ENCODE assay signal across 21 cellular contexts in genomic region chrX:1531106-1531890, GRCh38. TPM values are rescaled to one million over a fixed set of nuclear protein-coding genes. Genes with fewer than 3 reads are reported as not detected.
DNase-seq lines count a peak whose midpoint lies in the region; ATAC-seq, FAIRE-seq and TF ChIP-seq lines count a peak whose summit lies in the region.
"Had no signal": no experiment of that assay in that cellular context is flagged by ENCODE, and none has a peak within 500 bp of the region (broad histone marks: within the 10 kb centered on the region; RNA-seq: fewer than 3 reads in every experiment).

No MANE protein-coding gene starts in this region.

- H3K9ac ChIP-seq in H1 (replicated peaks in 1 of 4; ENCODE audit: extremely low read depth in 1 of 4, low read depth in 3 of 4, low read length in 3 of 4), result no peak overlapping the region

- H3K79me2 ChIP-seq in OCI-LY7 (ENCODE audit: insufficient read depth, low read depth, low read length) (peaks cover 86% of the 10 kb centered on the region), H1 (ENCODE audit: control insufficient read depth in 1 of 2, insufficient read depth in 2 of 2, low read length in 2 of 2) (no peaks in the 10 kb centered on the region)

- POLR2A ChIA-PET in OCI-LY7 (lab: Charles Lee), result no interaction called here
- POLR2A ChIA-PET in H1 (lab: Charles Lee; ENCODE audit: partially characterized antibody), result no interaction called here

- no peak overlapping the region for H2BK5ac ChIP-seq in H1 (ENCODE audit: low read depth, low read length)

- H3K14ac ChIP-seq in H1 (ENCODE audit: insufficient read length), result no peak overlapping the region

- peaks cover 8% of the 10 kb centered on the region for H3K4me1 Mint-ChIP-seq in activated T-cell treated with anti-CD3 and anti-CD28 coated beads, Interleukin-2, amount 50 U/mL, for 4 hours (ENCODE audit: low read depth)
- H3K4me1 Mint-ChIP-seq in stimulated activated naive CD8-positive, alpha-beta T cell treated with anti-CD3 and anti-CD28 coated beads, Interleukin-15, amount 100 ng/mL, for 72 hours, result peaks cover 6% of the 10 kb centered on the region
- H3K4me1 Mint-ChIP-seq in progenitor cell of endocrine pancreas (ENCODE audit: low read depth), result no peaks in the 10 kb centered on the region

- no peak overlapping the region for H3K23ac ChIP-seq in H1 (ENCODE audit: insufficient read length)

- H3K36me3 ChIP-seq in OCI-LY7 (ENCODE audit: insufficient read depth, low read length) (peaks cover 70% of the 10 kb centered on the region), H1 (ENCODE audit: control insufficient read depth in 2 of 4, insufficient read depth in 4 of 4, low read length in 3 of 4) (no peaks in the 10 kb centered on the region), left ventricle myocardium inferior (no peaks in the 10 kb centered on the region)
- H3K36me3 ChIP-seq: ascending aorta, Peyer's patch, stomach, vagina had no signal

- TF ChIP-seq EP300 in H1 (IDR thresholded peaks at IDR 0.05; ENCODE audit: borderline replicate concordance in 1 of 2, low read depth in 2 of 2, low read length in 2 of 2), result no peak

- H4K20me1 ChIP-seq in OCI-LY7 (ENCODE audit: insufficient read depth, low read length) (peaks cover 12% of the 10 kb centered on the region; the same call in 1 of the 2 replicates), H1 (replicated peaks in 1 of 2; ENCODE audit: control insufficient read depth in 1 of 2, insufficient read depth in 2 of 2, low read length in 2 of 2) (peaks cover 0 to 2% of the 10 kb centered on the region in 2 experiments)

- no peaks in the 10 kb centered on the region for H3K79me1 ChIP-seq in H1 (ENCODE audit: low read depth, low read length)

- H3K4me3 ChIP-seq in OCI-LY7 (ENCODE audit: low read depth, low read length, poor library complexity, severe bottlenecking), result no peak overlapping the region
- H3K4me3 ChIP-seq in H1 (ENCODE audit: extremely low read depth in 1 of 4, insufficient read depth in 2 of 4, low read depth in 3 of 4, low read length in 4 of 4), result no peak overlapping the region
- no peak overlapping the region for H3K4me3 ChIP-seq in left ventricle myocardium inferior
- H3K4me3 ChIP-seq: ascending aorta, Peyer's patch, stomach, vagina had no signal

- TF ChIP-seq CTCF in OCI-LY7 (conservative IDR thresholded peaks at IDR 0.05; ENCODE audit: low read length) (no peak), H1 (IDR thresholded peaks at IDR 0.05; ENCODE audit: control extremely low read depth in 1 of 3, insufficient read depth in 1 of 3, low read depth in 1 of 3, low read length in 3 of 3) (no peak), left ventricle myocardium inferior (IDR thresholded peaks at IDR 0.05; ENCODE audit: borderline replicate concordance) (no peak), progenitor cell of endocrine pancreas (IDR thresholded peaks at IDR 0.05; ENCODE audit: unreplicated experiment) (no peak)

- ATAC-seq in activated T-cell treated with anti-CD3 and anti-CD28 coated beads, Interleukin-2, amount 50 U/mL, for 4 hours, result no peak
- peak; percentile 6 for ATAC-seq in stimulated activated naive CD8-positive, alpha-beta T cell treated with anti-CD3 and anti-CD28 coated beads, Interleukin-15, amount 100 ng/mL, for 72 hours
- ATAC-seq: left cardiac atrium had no signal

- H3K27ac ChIP-seq in OCI-LY7 (ENCODE audit: low read depth, low read length, poor library complexity, severe bottlenecking), result no peak overlapping the region
- H3K27ac ChIP-seq in H1 (ENCODE audit: low read depth, low read length), result no peak overlapping the region
- H3K27ac ChIP-seq in left ventricle myocardium inferior (replicated peaks), result no peak overlapping the region
- H3K27ac ChIP-seq: ascending aorta, HL-60, Peyer's patch, stomach, vagina had no signal

- H2BK15ac ChIP-seq in H1 (ENCODE audit: low read length), result no peak overlapping the region

- H3K27me3 ChIP-seq in H1 (replicated peaks in 1 of 4; ENCODE audit: control insufficient read depth in 3 of 4, extremely low read depth in 1 of 4, insufficient read depth in 3 of 4, low read length in 3 of 4), result no peaks in the 10 kb centered on the region
- no peaks in the 10 kb centered on the region for H3K27me3 ChIP-seq in left ventricle myocardium inferior (ENCODE audit: low read depth)
- H3K27me3 ChIP-seq: ascending aorta, Peyer's patch, vagina had no signal

- no peak overlapping the region for H2BK12ac ChIP-seq in H1 (ENCODE audit: low read depth, low read length)

- H3K4me3 Mint-ChIP-seq in activated T-cell treated with anti-CD3 and anti-CD28 coated beads, Interleukin-2, amount 50 U/mL, for 4 hours, result no peak overlapping the region
- H3K4me3 Mint-ChIP-seq in stimulated activated naive CD8-positive, alpha-beta T cell treated with anti-CD3 and anti-CD28 coated beads, Interleukin-15, amount 100 ng/mL, for 72 hours, result no peak overlapping the region
- no peak overlapping the region for H3K4me3 Mint-ChIP-seq in progenitor cell of endocrine pancreas (ENCODE audit: low read depth)

- H3K4me2 ChIP-seq in OCI-LY7 (ENCODE audit: low read length) (peak overlapping the region; percentile 52), H1 (ENCODE audit: insufficient read depth in 1 of 2, low read depth in 2 of 2, low read length in 2 of 2) (no peak overlapping the region)

- no peak overlapping the region for H2BK20ac ChIP-seq in H1 (ENCODE audit: low read length)

- intact Hi-C loops in OCI-LY7 (cut with micrococcal nuclease; ENCODE audit: unreplicated experiment), result no loop called here
- intact Hi-C loops in left ventricle myocardium inferior (cut with micrococcal nuclease), result no loop called here

- no peak for FAIRE-seq in H1 (lab: Jason Lieb, UNC)
- FAIRE-seq: endometrium had no signal

- no peak overlapping the region for H4K8ac ChIP-seq in H1 (ENCODE audit: extremely low read depth, insufficient read depth, low read length)

- no peak overlapping the region for H3K27ac Mint-ChIP-seq in stimulated activated naive CD8-positive, alpha-beta T cell treated with anti-CD3 and anti-CD28 coated beads, Interleukin-15, amount 100 ng/mL, for 72 hours
- H3K27ac Mint-ChIP-seq in progenitor cell of endocrine pancreas, result no peak overlapping the region

- 85% methylated on average over 9 of the region's 10 CpGs; no CpG with 5 or more reads in 1 of the 2 experiments for WGBS in H1 (ENCODE audit: extremely low coverage in 1 of 2, insufficient coverage in 1 of 2, insufficient read length in 1 of 2, insufficient replicate concordance in 2 of 2, low coverage in 1 of 2, low lambda C conversion rate in 2 of 2, missing lambda C conversion rate in 1 of 2), 2 experiments

- 0 out of 2 replicates have a peak overlapping the region, but pooled peaks have one; percentile 48 for H2AK5ac ChIP-seq in H1 (ENCODE audit: low read depth, low read length)

- H3K4me1 ChIP-seq in OCI-LY7 (ENCODE audit: insufficient read depth, low read length, poor library complexity, severe bottlenecking) (peaks cover 11% of the 10 kb centered on the region), H1 (replicated peaks in 1 of 4; ENCODE audit: control insufficient read depth in 3 of 4, insufficient read depth in 4 of 4, low read length in 3 of 4) (peaks cover 0 to 2% (median 0%) of the 10 kb centered on the region in 4 experiments; a peak in 2 of 7 replicates), left ventricle myocardium inferior (no peaks in the 10 kb centered on the region)
- H3K4me1 ChIP-seq: ascending aorta, Caco-2, stomach, vagina had no signal

- H3K18ac ChIP-seq in H1 (ENCODE audit: extremely low read depth, low read length), result no peak overlapping the region

- peaks cover 7% of the 10 kb centered on the region; the same call in 1 of the 2 replicates for H3K9me3 ChIP-seq in OCI-LY7 (ENCODE audit: low read length)
- H3K9me3 ChIP-seq in H1 (ENCODE audit: insufficient read depth in 2 of 2, low read depth in 1 of 2, low read length in 1 of 2), result no peaks in the 10 kb centered on the region
- no peaks in the 10 kb centered on the region for H3K9me3 ChIP-seq in left ventricle myocardium inferior (replicated peaks)
- H3K9me3 ChIP-seq: ascending aorta, Caco-2, Peyer's patch, stomach, vagina had no signal

- H3K4ac ChIP-seq in H1 (replicated peaks; ENCODE audit: insufficient read length, low read depth, low read length), result no peak overlapping the region

- peak; percentile 53 to 63 for DNase-seq in activated T-cell treated with anti-CD3 and anti-CD28 coated beads, Interleukin-2, amount 50 U/mL, for 48 hours
- no peak for DNase-seq in activated T-cell treated with anti-CD3 and anti-CD28 coated beads, Interleukin-2, amount 50 U/mL, for 4 hours
- DNase-seq in OCI-LY7 (ENCODE audit: low spot score), result no peak
- peak in 1 of 2 experiments; percentile 36 for DNase-seq in H1 (ENCODE audit: low read depth in 1 of 2, low spot score in 2 of 2)
- DNase-seq in stimulated activated naive CD8-positive, alpha-beta T cell treated with anti-CD3 and anti-CD28 coated beads, Interleukin-15, amount 100 ng/mL, for 72 hours, result peak in 1 of 2 donors; percentile 61
- no peak for DNase-seq in left ventricle myocardium inferior
- DNase-seq in progenitor cell of endocrine pancreas (ENCODE audit: low spot score, unreplicated experiment), result no peak
- DNase-seq in NCI-H2196 treated with DMSO at 0.1 percent for 48 hours (lab: John Stamatoyannopoulos, UW; ENCODE audit: unreplicated experiment), result no peak
- DNase-seq: Caco-2, hippocampal formation, left cardiac atrium, NCI-H1048, NCI-H2107, NCI-H748 treated with DMSO at 0.1 percent for 48 hours, Peyer's patch, stomach had no signal

- H3K27me3 Mint-ChIP-seq in activated T-cell treated with anti-CD3 and anti-CD28 coated beads, Interleukin-2, amount 50 U/mL, for 4 hours (ENCODE audit: low read depth), result no peaks in the 10 kb centered on the region
- no peaks in the 10 kb centered on the region for H3K27me3 Mint-ChIP-seq in stimulated activated naive CD8-positive, alpha-beta T cell treated with anti-CD3 and anti-CD28 coated beads, Interleukin-15, amount 100 ng/mL, for 72 hours
- H3K27me3 Mint-ChIP-seq in progenitor cell of endocrine pancreas, result no peaks in the 10 kb centered on the region

- no peak overlapping the region for H4K91ac ChIP-seq in H1 (replicated peaks; ENCODE audit: insufficient read length, low read length)

- no TSS peak for BruUV-seq in OCI-LY7 (replicated peaks; lab: Mats Ljungman, UMichigan)

- no peak for TF ChIP-seq POLR2A in H1 (IDR thresholded peaks at IDR 0.05; ENCODE audit: control extremely low read depth in 1 of 2, low read depth in 2 of 2, low read length in 2 of 2)

- H3K56ac ChIP-seq in H1 (replicated peaks; ENCODE audit: insufficient read length, low read depth, low read length), result no peak overlapping the region

- H3K9me2 ChIP-seq in OCI-LY7 (ENCODE audit: insufficient read depth, low read length), result no peaks in the 10 kb centered on the region

- CTCF ChIA-PET in OCI-LY7 (lab: Charles Lee; ENCODE audit: unreplicated experiment), result no interaction called here
- CTCF ChIA-PET in H1 (lab: Charles Lee; ENCODE audit: partially characterized antibody), result no interaction called here

- no peak overlapping the region for H2BK120ac ChIP-seq in H1 (replicated peaks; ENCODE audit: low read depth, low read length)

- no peaks in the 10 kb centered on the region for H3K9me3 Mint-ChIP-seq in activated T-cell treated with anti-CD3 and anti-CD28 coated beads, Interleukin-2, amount 50 U/mL, for 4 hours
- no peaks in the 10 kb centered on the region for H3K9me3 Mint-ChIP-seq in stimulated activated naive CD8-positive, alpha-beta T cell treated with anti-CD3 and anti-CD28 coated beads, Interleukin-15, amount 100 ng/mL, for 72 hours
- H3K9me3 Mint-ChIP-seq in progenitor cell of endocrine pancreas (ENCODE audit: low read depth), result no peaks in the 10 kb centered on the region

- no peak overlapping the region for H4K5ac ChIP-seq in H1 (ENCODE audit: insufficient read length, low read depth, low read length)

- no peaks in the 10 kb centered on the region for H3K36me3 Mint-ChIP-seq in activated T-cell treated with anti-CD3 and anti-CD28 coated beads, Interleukin-2, amount 50 U/mL, for 4 hours (ENCODE audit: insufficient read depth)
- H3K36me3 Mint-ChIP-seq in progenitor cell of endocrine pancreas (ENCODE audit: insufficient read depth), result no peaks in the 10 kb centered on the region

- no peak for TF ChIP-seq RAD21 in H1 (IDR thresholded peaks at IDR 0.05 in 1 of 2, conservative IDR thresholded peaks at IDR 0.05 in 1 of 2; ENCODE audit: low read depth in 2 of 2, low read length in 2 of 2)

- no peak overlapping the region for H2AFZ ChIP-seq in OCI-LY7 (ENCODE audit: low read length)
- H2AFZ ChIP-seq in H1 (ENCODE audit: low read length), result no peak overlapping the region

- peaks cover 10% of the 10 kb centered on the region; the same call in 1 of the 2 replicates for H3K23me2 ChIP-seq in H1 (ENCODE audit: low read depth, low read length)

RNA-seq across cellular contexts. Expression of gene P2RY8, which starts 5.7 kb away (rescaled TPM):
- 10 to 100 TPM; 14.4 to 22.2 (median 18.4) TPM for total RNA-seq in activated T-cell treated with anti-CD3 and anti-CD28 coated beads, Interleukin-2, amount 50 U/mL, for 4 hours
- 88.3 and 110 TPM in 2 replicates for total RNA-seq in OCI-LY7 (2014; rRNA removed; shearing (Covaris generic))
- total RNA-seq in OCI-LY7 (2022) (122 and 149 TPM in 2 replicates), left ventricle myocardium inferior (1.9 TPM), progenitor cell of endocrine pancreas (not detected in 2 replicates)
- total RNA-seq in H1 (2021; fragmentation: NEBNext Ultra II Directional; extraction: Animal tissue kit (Norgen Biotek cat#: 25700)), result 0.09 and 0.11 TPM in 2 replicates
- 0.15 and 0.19 TPM in 2 replicates for polyA plus RNA-seq in H1 (2011; rRNA removed)
- 0.16 TPM for polyA plus RNA-seq in H1 (2011; cell fraction: cytosol; rRNA removed)
- 0.47 TPM for polyA plus RNA-seq in H1 (2011; cell fraction: nucleus; rRNA removed)
- polyA plus RNA-seq in H1 (2012, experiment 1 of 2), result 0.08 to 0.36 TPM (median 0.27 TPM) in 4 replicates
- 0.10 TPM for polyA plus RNA-seq in H1 (2012, experiment 2 of 2)
- polyA plus RNA-seq in H1 (2013, experiment 1 of 2), result 0.30 TPM
- 0.20 TPM for polyA plus RNA-seq in H1 (2013, experiment 2 of 2)
- polyA minus RNA-seq in H1 (2011; rRNA and poly(A)+ RNA removed), result 0.10 and 0.16 TPM in 2 replicates
- not detected for polyA minus RNA-seq in H1 (2011; cell fraction: cytosol; rRNA and poly(A)+ RNA removed)
- 0.20 TPM for polyA minus RNA-seq in H1 (2011; cell fraction: nucleus; rRNA and poly(A)+ RNA removed)
- total RNA-seq: Caco-2, G401 had no signal

Comparison
In these comparisons a context has a peak if more than half of its experiments do, and no peak if none do; other contexts are left out.
1. DNase-seq: peak in activated T-cell treated with anti-CD3 and anti-CD28 coated beads, Interleukin-2, amount 50 U/mL, for 48 hours (2 of 2); none in activated T-cell treated with anti-CD3 and anti-CD28 coated beads, Interleukin-2, amount 50 U/mL, for 4 hours (single experiment), OCI-LY7 (single experiment), left ventricle myocardium inferior (single experiment), progenitor cell of endocrine pancreas (single experiment) and NCI-H2196 treated with DMSO at 0.1 percent for 48 hours (single experiment).